8 cellular contexts compared by ENCODE assay signal in genomic region chr3:186241910-186242821, GRCh38.
DNase-seq lines count a peak whose midpoint lies in the region; ATAC-seq and TF ChIP-seq lines count a peak whose summit lies in the region.

No MANE protein-coding gene starts in this region.

- DNase-seq in C1 segment of cervical spinal cord (lab: John Stamatoyannopoulos, UW) (peak in 12 of 14 donors; percentile 26 to 80 (median 60)), NOMO-1 treated with DMSO at 0.1 percent for 48 hours (lab: John Stamatoyannopoulos, UW; ENCODE audit: unreplicated experiment) (peak; percentile 44), globus pallidus (ENCODE audit: low spot score) (peak; percentile 78), osteocyte (ENCODE audit: extremely low spot score, unreplicated experiment) (no peak), vagina (ENCODE audit: extremely low spot score in 2 of 2) (no peak)

- H3K36me3 ChIP-seq in vagina: no peaks in the 10 kb centered on the region

- H3K4me1 Mint-ChIP-seq in activated T-helper 17 cell treated with anti-CD3 and anti-CD28 coated beads, Interleukin-2, amount 50 U/mL, for 72 hours: no peaks in the 10 kb centered on the region
- peaks cover 6% of the 10 kb centered on the region for H3K4me1 Mint-ChIP-seq in osteocyte (ENCODE audit: unreplicated experiment)

- peak overlapping the region; percentile 1 to 19 for H3K4me3 ChIP-seq in vagina

- peaks cover 12% of the 10 kb centered on the region for H3K4me1 ChIP-seq in vagina

- ATAC-seq in GM19023 (IDR thresholded peaks at IDR 0.05; ENCODE audit: unreplicated experiment) (peak; percentile 73), HG03135 (IDR thresholded peaks at IDR 0.05; ENCODE audit: unreplicated experiment) (peak; percentile 89)
- ATAC-seq in activated T-helper 17 cell treated with anti-CD3 and anti-CD28 coated beads, Interleukin-2, amount 50 U/mL, for 72 hours (replicated peaks): peak; percentile 97

- peak; percentile 52 for TF ChIP-seq CTCF in osteocyte (IDR thresholded peaks at IDR 0.05)
- peak in 1 of 3 experiments; percentile 6 for TF ChIP-seq CTCF in vagina (IDR thresholded peaks at IDR 0.05)

- H3K27ac Mint-ChIP-seq in activated T-helper 17 cell treated with anti-CD3 and anti-CD28 coated beads, Interleukin-2, amount 50 U/mL, for 72 hours: no peak overlapping the region
- H3K27ac Mint-ChIP-seq in osteocyte (ENCODE audit: unreplicated experiment): no peak overlapping the region

- no peak overlapping the region for H3K27ac ChIP-seq in vagina

- H3K4me3 Mint-ChIP-seq in activated T-helper 17 cell treated with anti-CD3 and anti-CD28 coated beads, Interleukin-2, amount 50 U/mL, for 72 hours: peak overlapping the region; percentile 49
- H3K4me3 Mint-ChIP-seq in osteocyte (ENCODE audit: unreplicated experiment): no peak overlapping the region

- H3K27me3 Mint-ChIP-seq in activated T-helper 17 cell treated with anti-CD3 and anti-CD28 coated beads, Interleukin-2, amount 50 U/mL, for 72 hours: peaks cover 20% of the 10 kb centered on the region
- H3K27me3 Mint-ChIP-seq in osteocyte (ENCODE audit: unreplicated experiment): peaks cover 5% of the 10 kb centered on the region

- no peaks in the 10 kb centered on the region for H3K9me3 Mint-ChIP-seq in activated T-helper 17 cell treated with anti-CD3 and anti-CD28 coated beads, Interleukin-2, amount 50 U/mL, for 72 hours
- no peaks in the 10 kb centered on the region for H3K9me3 Mint-ChIP-seq in osteocyte (ENCODE audit: unreplicated experiment)

- no peaks in the 10 kb centered on the region for H3K36me3 Mint-ChIP-seq in activated T-helper 17 cell treated with anti-CD3 and anti-CD28 coated beads, Interleukin-2, amount 50 U/mL, for 72 hours (ENCODE audit: low read depth)
- H3K36me3 Mint-ChIP-seq in osteocyte (ENCODE audit: unreplicated experiment): no peaks in the 10 kb centered on the region

- H3K9me3 ChIP-seq in vagina: no peaks in the 10 kb centered on the region

- intact Hi-C loops in vagina (cut with DNase I): no loop called here

- no peak for TF ChIP-seq POLR2A in vagina (IDR thresholded peaks at IDR 0.05)

- no peaks in the 10 kb centered on the region for H3K27me3 ChIP-seq in vagina

Comparison
In these comparisons a context has a peak if more than half of its experiments do, and no peak if none do; other contexts are left out.
1. DNase-seq: peak in C1 segment of cervical spinal cord (12 of 14), NOMO-1 treated with DMSO at 0.1 percent for 48 hours (single experiment) and globus pallidus (single experiment); none in osteocyte (single experiment) and vagina (0 of 2).
2. Peak in every context shown above with its lines, with median percentiles within 50 percentile points of each other: ATAC-seq.